22 cellular contexts compared by ENCODE assay signal in the genomic region with DNA sequence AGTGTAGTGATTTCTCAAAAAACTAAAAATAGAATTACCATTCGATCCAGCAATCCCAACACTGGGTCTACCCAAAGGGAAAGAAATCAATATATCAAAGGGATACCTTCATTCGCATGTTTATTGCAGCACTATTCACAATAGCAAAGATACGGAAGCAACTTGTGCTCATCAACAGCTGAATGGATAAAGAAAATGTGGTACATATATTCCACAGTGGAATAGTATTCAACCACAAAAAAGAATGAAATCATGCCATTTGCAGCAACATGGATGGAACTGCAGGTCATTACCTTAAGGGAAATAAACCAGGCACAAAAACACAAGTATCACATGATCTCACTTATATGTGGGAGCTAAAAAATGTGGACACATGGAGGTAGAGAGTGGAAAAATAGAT. TPM values are rescaled to one million over a fixed set of nuclear protein-coding genes. Genes with fewer than 3 reads are reported as not detected.
DNase-seq lines count a peak whose midpoint lies in the region; ATAC-seq, FAIRE-seq and TF ChIP-seq lines count a peak whose summit lies in the region.
"Had no signal": no experiment of that assay in that cellular context is flagged by ENCODE, and none has a peak within 500 bp of the region (broad histone marks: within the 10 kb centered on the region; RNA-seq: fewer than 3 reads in every experiment).

No MANE protein-coding gene starts in this region.

- H3K4me1 Mint-ChIP-seq in astrocyte (ENCODE audit: low read depth, unreplicated experiment) (no peaks in the 10 kb centered on the region), T-helper 17 cell (peaks cover 6% of the 10 kb centered on the region)

- no peak for TF ChIP-seq RAD21 in SK-N-SH (IDR thresholded peaks at IDR 0.05; ENCODE audit: low read length)

- no peaks in the 10 kb centered on the region for H3K79me2 ChIP-seq in SK-N-SH (ENCODE audit: insufficient read depth)
- no peaks in the 10 kb centered on the region for H3K79me2 ChIP-seq in astrocyte (ENCODE audit: insufficient read depth, low read length)

- POLR2A ChIA-PET in SK-N-SH (lab: Yijun Ruan, JAX), result interaction anchor here (0.5 kb wide), 1 partner anchor 87 kb away, joined by 4 read pairs; no protein-coding TSS in a partner anchor
- POLR2A ChIA-PET in HEK293 (lab: Yijun Ruan, JAX), result no interaction called here

- ATAC-seq in SK-N-SH treated with all-trans-retinoic acid at 6 μM for 48 hours (no peak), T-helper 17 cell (no peak)
- ATAC-seq: A549; CD8-positive, alpha-beta T cell had no signal

- H3K27me3 ChIP-seq in SK-N-SH (ENCODE audit: insufficient read depth), result peaks cover 48% of the 10 kb centered on the region
- peaks cover 10% of the 10 kb centered on the region for H3K27me3 ChIP-seq in astrocyte (ENCODE audit: insufficient read depth, low read length)

- H3K27ac Mint-ChIP-seq in astrocyte (ENCODE audit: unreplicated experiment) (no peak overlapping the region), T-helper 17 cell (no peak overlapping the region)
- H3K27ac Mint-ChIP-seq: B cell; CD4-positive, alpha-beta T cell; CD8-positive, alpha-beta T cell had no signal

- no peak overlapping the region for H3K4me3 Mint-ChIP-seq in astrocyte (ENCODE audit: unreplicated experiment)
- H3K4me3 Mint-ChIP-seq in T-helper 17 cell, result no peak overlapping the region
- H3K4me3 Mint-ChIP-seq: B cell; CD4-positive, alpha-beta T cell; CD8-positive, alpha-beta T cell had no signal

- H3K9me3 ChIP-seq in SK-N-SH, result no peaks in the 10 kb centered on the region
- no peaks in the 10 kb centered on the region for H3K9me3 ChIP-seq in HEK293 (ENCODE audit: control insufficient read depth, insufficient read depth, low read depth, low read length)
- no peaks in the 10 kb centered on the region for H3K9me3 ChIP-seq in astrocyte (ENCODE audit: insufficient read depth, low read depth, low read length)
- H3K9me3 ChIP-seq in T-helper 17 cell (ENCODE audit: control insufficient read depth, low read length, poor library complexity, severe bottlenecking), result no peaks in the 10 kb centered on the region
- H3K9me3 ChIP-seq: A549, Caco-2 had no signal

- H3K9ac ChIP-seq in SK-N-SH (no peak overlapping the region), astrocyte (ENCODE audit: low read length) (no peak overlapping the region)
- H3K9ac ChIP-seq: BLaER1 treated with 17β-estradiol and CSF1 and Interleukin-3, amounts not matched to agents 10 nM and 100 nM had no signal

- H2AFZ ChIP-seq in SK-N-SH (ENCODE audit: low read depth), result no peak overlapping the region
- H2AFZ ChIP-seq in astrocyte (ENCODE audit: low read depth, low read length), result no peak overlapping the region

- no peak for TF ChIP-seq EP300 in SK-N-SH (IDR thresholded peaks at IDR 0.05; ENCODE audit: borderline replicate concordance in 1 of 2, low read depth in 1 of 2, low read length in 1 of 2)

- H3K4me2 ChIP-seq in SK-N-SH (no peak overlapping the region), astrocyte (ENCODE audit: low read length) (no peak overlapping the region)
- H3K4me2 ChIP-seq: A549; BLaER1 treated with 17β-estradiol and CSF1 and Interleukin-3, amounts not matched to agents 10 nM and 100 nM had no signal

- CTCF ChIA-PET in SK-N-SH (lab: Yijun Ruan, JAX), result interaction anchor here (2.4 kb wide), 1 partner anchor 228 kb away, joined by 7 read pairs; no protein-coding TSS in a partner anchor
- CTCF ChIA-PET in HEK293 (lab: Yijun Ruan, JAX), result interaction anchor here (0.5 to 0.6 kb wide), 2 partner anchors 49 to 135 kb away, joined by 3 to 5 read pairs; no protein-coding TSS in a partner anchor

- H4K20me1 ChIP-seq in SK-N-SH (ENCODE audit: insufficient read depth) (no peaks in the 10 kb centered on the region), astrocyte (ENCODE audit: insufficient read depth, low read length) (no peaks in the 10 kb centered on the region)

- FAIRE-seq in astrocyte (lab: Jason Lieb, UNC), result peak; percentile 17
- FAIRE-seq: D721Med, G401.6, GM12891, GM19239 had no signal

- 28% methylated on average over 3 of the region's 3 CpGs for WGBS in SK-N-SH (ENCODE audit: low lambda C conversion rate)

- no peak overlapping the region for H3K27ac ChIP-seq in SK-N-SH (ENCODE audit: low read depth in 2 of 2, low read length in 1 of 2)
- H3K27ac ChIP-seq in HEK293 (ENCODE audit: extremely low read depth, low read depth, low read length), result no peak overlapping the region
- H3K27ac ChIP-seq in astrocyte (ENCODE audit: low read depth, low read length), result no peak overlapping the region
- H3K27ac ChIP-seq: 22Rv1; A549; BLaER1 treated with 17β-estradiol and CSF1 and Interleukin-3, amounts not matched to agents 10 nM and 100 nM; C4-2B had no signal

- H3K27me3 Mint-ChIP-seq in astrocyte (ENCODE audit: low read depth, unreplicated experiment) (peaks cover 44% of the 10 kb centered on the region), T-helper 17 cell (peaks cover 44% of the 10 kb centered on the region)

- TF ChIP-seq CTCF in SK-N-SH (IDR thresholded peaks at IDR 0.05), result no peak
- no peak for TF ChIP-seq CTCF in HEK293 (tag by site-specific recombination; IDR thresholded peaks at IDR 0.05)
- TF ChIP-seq CTCF in astrocyte (IDR thresholded peaks at IDR 0.05; ENCODE audit: insufficient read depth, low read depth, low read length), result no peak

- no peaks in the 10 kb centered on the region for H3K9me3 Mint-ChIP-seq in astrocyte (ENCODE audit: unreplicated experiment)
- H3K9me3 Mint-ChIP-seq: CD4-positive, alpha-beta T cell; CD8-positive, alpha-beta T cell had no signal

- H3K4me3 ChIP-seq in SK-N-SH (ENCODE audit: low read depth in 2 of 2, low read length in 1 of 2), result no peak overlapping the region
- no peak overlapping the region for H3K4me3 ChIP-seq in HEK293 (ENCODE audit: low read depth, low read length)
- H3K4me3 ChIP-seq in astrocyte (ENCODE audit: insufficient read depth, low read depth, low read length), result no peak overlapping the region
- H3K4me3 ChIP-seq: A549; BLaER1 treated with 17β-estradiol and CSF1 and Interleukin-3, amounts not matched to agents 10 nM and 100 nM had no signal

- H3K4me1 ChIP-seq in SK-N-SH (ENCODE audit: control insufficient read depth in 1 of 2, insufficient read depth in 2 of 2, low read depth in 1 of 2, low read length in 1 of 2) (no peaks in the 10 kb centered on the region; a peak in 1 of 4 replicates), HEK293 (ENCODE audit: control insufficient read depth, insufficient read depth, low read length) (peaks cover 9% of the 10 kb centered on the region; the same call in 1 of the 2 replicates), astrocyte (ENCODE audit: insufficient read depth, low read length) (no peaks in the 10 kb centered on the region)
- H3K4me1 ChIP-seq: A549 had no signal

- H3K9me2 ChIP-seq in SK-N-SH, result no peaks in the 10 kb centered on the region

- H3K36me3 Mint-ChIP-seq in astrocyte (ENCODE audit: low read depth, unreplicated experiment) (no peaks in the 10 kb centered on the region), T-helper 17 cell (ENCODE audit: low read depth) (no peaks in the 10 kb centered on the region)
- H3K36me3 Mint-ChIP-seq: CD8-positive, alpha-beta T cell had no signal

- DNase-seq in SK-N-SH (no peak), astrocyte (ENCODE audit: low read depth) (no peak), T-helper 17 cell (no peak), NCI-H1048 (lab: John Stamatoyannopoulos, UW) (no peak)
- DNase-seq: AML-193; Caco-2; Calu3; CD4-positive, alpha-beta T cell; CD8-positive, alpha-beta T cell; DMS79 treated with DMSO at 0.1 percent for 48 hours; GF-D8 had no signal

- H3K36me3 ChIP-seq in SK-N-SH (replicated peaks in 1 of 2; ENCODE audit: control insufficient read depth in 1 of 2, insufficient read depth in 2 of 2, low read length in 1 of 2) (no peaks in the 10 kb centered on the region), HEK293 (ENCODE audit: control insufficient read depth in 2 of 2, insufficient read depth in 1 of 2, low read length in 2 of 2) (no peaks in the 10 kb centered on the region), astrocyte (ENCODE audit: insufficient read depth, low read length) (no peaks in the 10 kb centered on the region)
- H3K36me3 ChIP-seq: BLaER1 treated with 17β-estradiol and CSF1 and Interleukin-3, amounts not matched to agents 10 nM and 100 nM had no signal

- no peaks in the 10 kb centered on the region for H3F3A ChIP-seq in SK-N-SH (replicated peaks; ENCODE audit: insufficient read depth)

TF ChIP-seq in SK-N-SH, 30 proteins besides CTCF, POLR2A, EP300 and RAD21 (continues in another document):
- TF ChIP-seq MEF2A (IDR thresholded peaks at IDR 0.05; ENCODE audit: borderline replicate concordance, low read depth) (no peak), FOXJ3 (CRISPR knock-in tag; IDR thresholded peaks at IDR 0.05) (no peak), TCF12 (IDR thresholded peaks at IDR 0.05) (no peak), JUND (IDR thresholded peaks at IDR 0.05) (no peak), EZH2phosphoT487 (IDR thresholded peaks at IDR 0.05; ENCODE audit: borderline replicate concordance, low read depth) (no peak), TAF1 (IDR thresholded peaks at IDR 0.05; ENCODE audit: borderline replicate concordance, low read depth, low read length) (no peak)

TF ChIP-seq in HEK293, 187 proteins besides CTCF, POLR2A, EP300 and RAD21:
- TF ChIP-seq ZNF146 (tag by site-specific recombination; IDR thresholded peaks at IDR 0.05) (peak; percentile 64), ZNF341 (tag by site-specific recombination; IDR thresholded peaks at IDR 0.05; ENCODE audit: low read depth) (no peak)

RNA-seq across cellular contexts. Expression of a gene that starts 42.7 kb away (rescaled TPM):
- polyA plus RNA-seq in SK-N-SH (2012; rRNA removed), result 4.1 and 4.2 TPM in 2 replicates
- polyA plus RNA-seq in SK-N-SH (2012; cell fraction: cytosol; rRNA removed), result 4.5 and 6.6 TPM in 2 replicates
- polyA plus RNA-seq in SK-N-SH (2012; cell fraction: nucleus; rRNA removed), result 2.8 and 3.0 TPM in 2 replicates
- total RNA-seq in astrocyte (6.5 and 7.1 TPM in 2 replicates), T-helper 17 cell (10 to 100 TPM; 12.2 to 12.5 TPM)
